22 cellular contexts compared by ENCODE assay signal in the genomic region with DNA sequence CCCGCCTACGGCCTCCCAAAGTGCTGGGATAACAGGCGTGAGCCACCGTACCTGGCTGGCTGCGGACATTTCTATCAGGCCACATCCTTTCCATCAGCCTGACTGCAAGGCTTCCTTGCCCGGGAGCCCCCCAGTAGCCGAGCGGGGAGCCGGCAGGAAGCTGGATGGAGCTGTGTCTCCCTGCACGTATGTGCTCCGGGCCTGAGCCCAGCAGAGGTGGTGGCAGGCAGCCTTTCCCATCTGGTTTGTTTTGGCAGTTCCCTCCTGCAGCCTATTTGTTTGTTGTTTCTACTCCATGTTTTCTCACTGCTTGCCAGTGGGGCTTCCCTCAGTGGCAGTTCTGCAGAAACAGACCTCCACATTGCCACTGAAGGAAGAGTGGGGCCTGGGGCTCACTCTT. TPM values are rescaled to one million over a fixed set of nuclear protein-coding genes. Genes with fewer than 3 reads are reported as not detected.
"Had no signal": no experiment of that assay in that cellular context is flagged by ENCODE, and none has a peak within 500 bp of the region (broad histone marks: within the 10 kb centered on the region; RNA-seq: fewer than 3 reads in every experiment).

No MANE protein-coding gene starts in this region.

- DNase-seq: activated CD4-positive, alpha-beta T cell treated with anti-CD3 and anti-CD28 coated beads for 36 hours; activated CD4-positive, alpha-beta T cell treated with anti-CD3 and anti-CD28 coated beads, Interleukin-2, amount 50 U/mL, for 48 hours; activated gamma-delta T cell treated with Interleukin-2 at 50 U/mL for 16 hours; adrenal gland; cerebellar nuclear complex; cortex of kidney; gastrocnemius medialis; left ventricle myocardium superior; mesenchymal stem cell; mucosa of descending colon; naive B cell; spleen; stimulated activated naive B cell treated with anti-CD40 and anti-IgM and Interleukin-4, amounts not matched to agents 10 μg/mL and 1 μg/mL and 100 μg/mL, for 72 hours; thyroid gland had no signal

- H3K36me3 ChIP-seq: adrenal gland, thyroid gland had no signal

- H3K27ac ChIP-seq: adrenal gland, gastrocnemius medialis, spleen, thyroid gland had no signal

- H3K4me3 ChIP-seq: adrenal gland, gastrocnemius medialis, mucosa of descending colon, spleen, thyroid gland had no signal

- H3K27me3 ChIP-seq: adrenal gland, gastrocnemius medialis, thyroid gland had no signal

- H3K4me3 Mint-ChIP-seq: activated CD4-positive, alpha-beta T cell treated with anti-CD3 and anti-CD28 coated beads for 36 hours; activated T-helper 1 cell treated with anti-CD3 and anti-CD28 coated beads, Interleukin-12 subunit alpha, Interleukin-12 subunit beta, Interleukin-2, Interleukin-4 antibody, amounts not matched to agents 30 ng/mL and 10 ng/mL and 1 ng/mL, durations not matched to agents 14 hours and 24 hours and 36 hours; stimulated activated naive B cell treated with anti-CD40 and anti-IgM and Interleukin-4, amounts not matched to agents 10 μg/mL and 1 μg/mL and 100 μg/mL, for 72 hours; T-helper 2 cell treated with Interferon-gamma antibody and Interleukin-4, amounts not matched to agents 5 μg/mL and 100 μg/mL, for 36 hours had no signal

- H3K27me3 Mint-ChIP-seq: activated CD4-positive, alpha-beta T cell treated with anti-CD3 and anti-CD28 coated beads for 36 hours; naive B cell had no signal

- ATAC-seq: activated CD4-positive, alpha-beta T cell treated with anti-CD3 and anti-CD28 coated beads for 36 hours; activated naive CD4-positive, alpha-beta T cell treated with anti-CD3 and anti-CD28 coated beads, Interleukin-2, amount 50 U/mL, for 72 hours; gastrocnemius medialis; left ventricle myocardium superior; mucosa of descending colon; stimulated activated naive B cell treated with anti-CD40 and anti-IgM and Interleukin-4, amounts not matched to agents 10 μg/mL and 1 μg/mL and 100 μg/mL, for 72 hours had no signal

- H3K9me3 ChIP-seq: adrenal gland, gastrocnemius medialis, mucosa of descending colon, spleen, thyroid gland had no signal

- H3K36me3 Mint-ChIP-seq: naive B cell had no signal

- FAIRE-seq: astrocyte, bronchial epithelial cell, TTC549 had no signal

- H3K9me3 Mint-ChIP-seq: activated naive CD4-positive, alpha-beta T cell treated with anti-CD3 and anti-CD28 coated beads, Interleukin-2, amount 50 U/mL, for 72 hours; activated T-helper 1 cell treated with anti-CD3 and anti-CD28 coated beads, Interleukin-12 subunit alpha, Interleukin-12 subunit beta, Interleukin-2, Interleukin-4 antibody, amounts not matched to agents 30 ng/mL and 10 ng/mL and 1 ng/mL, durations not matched to agents 14 hours and 24 hours and 36 hours; naive B cell; stimulated activated naive B cell treated with anti-CD40 and anti-IgM and Interleukin-4, amounts not matched to agents 10 μg/mL and 1 μg/mL and 100 μg/mL, for 72 hours; T-helper 2 cell treated with Interferon-gamma antibody and Interleukin-4, amounts not matched to agents 5 μg/mL and 100 μg/mL, for 36 hours had no signal

RNA-seq across cellular contexts. Expression of gene EPO, which starts 8.9 kb away (rescaled TPM):
- total RNA-seq: activated CD4-positive, alpha-beta T cell treated with anti-CD3 and anti-CD28 coated beads for 36 hours; activated naive CD4-positive, alpha-beta T cell treated with anti-CD3 and anti-CD28 coated beads, Interleukin-2, amount 50 U/mL, for 72 hours; activated T-helper 1 cell treated with anti-CD3 and anti-CD28 coated beads, Interleukin-12 subunit alpha, Interleukin-12 subunit beta, Interleukin-2, Interleukin-4 antibody, amounts not matched to agents 30 ng/mL and 10 ng/mL and 1 ng/mL, durations not matched to agents 14 hours and 24 hours and 36 hours; adrenal gland; astrocyte; bronchial epithelial cell; gastrocnemius medialis; kidney epithelial cell; left ventricle myocardium superior; mucosa of descending colon; thyroid gland had no signal

RNA-seq across cellular contexts. Expression of gene ZAN, which starts 22.0 kb away (rescaled TPM):
- total RNA-seq: activated CD4-positive, alpha-beta T cell treated with anti-CD3 and anti-CD28 coated beads for 36 hours; activated naive CD4-positive, alpha-beta T cell treated with anti-CD3 and anti-CD28 coated beads, Interleukin-2, amount 50 U/mL, for 72 hours; activated T-helper 1 cell treated with anti-CD3 and anti-CD28 coated beads, Interleukin-12 subunit alpha, Interleukin-12 subunit beta, Interleukin-2, Interleukin-4 antibody, amounts not matched to agents 30 ng/mL and 10 ng/mL and 1 ng/mL, durations not matched to agents 14 hours and 24 hours and 36 hours; adrenal gland; astrocyte; bronchial epithelial cell; gastrocnemius medialis; kidney epithelial cell; left ventricle myocardium superior; mucosa of descending colon; spleen; ureter had no signal
- polyA plus RNA-seq: adrenal gland had no signal
